ENCODE assay signal across 9 cellular contexts in genomic region chr22:40058265-40058664, GRCh38.
DNase-seq lines count a peak whose midpoint lies in the region; ATAC-seq and TF ChIP-seq lines count a peak whose summit lies in the region.
"Had no signal": no experiment of that assay in that cellular context is flagged by ENCODE, and none has a peak within 500 bp of the region (broad histone marks: within the 10 kb centered on the region; RNA-seq: fewer than 3 reads in every experiment).

No MANE protein-coding gene starts in this region.

- H3K27me3 Mint-ChIP-seq in WTC11 (ENCODE audit: low read depth), result no peaks in the 10 kb centered on the region
- H3K27me3 Mint-ChIP-seq in central memory CD8-positive, alpha-beta T cell, result no peaks in the 10 kb centered on the region
- H3K27me3 Mint-ChIP-seq: brain had no signal

- H3K4me3 Mint-ChIP-seq in WTC11, result no peak overlapping the region
- no peak overlapping the region for H3K4me3 Mint-ChIP-seq in central memory CD8-positive, alpha-beta T cell
- H3K4me3 Mint-ChIP-seq: brain had no signal

- H3K4me1 Mint-ChIP-seq in WTC11, result peaks cover 47% of the 10 kb centered on the region
- peaks cover 72% of the 10 kb centered on the region for H3K4me1 Mint-ChIP-seq in central memory CD8-positive, alpha-beta T cell

- H3K36me3 Mint-ChIP-seq in WTC11, result no peaks in the 10 kb centered on the region
- peaks cover 19% of the 10 kb centered on the region for H3K36me3 Mint-ChIP-seq in central memory CD8-positive, alpha-beta T cell (ENCODE audit: insufficient read depth)
- H3K36me3 Mint-ChIP-seq: brain had no signal

- DNase-seq in HEK293T (ENCODE audit: extremely low spot score) (peak; percentile 33), WTC11 (ENCODE audit: low spot score) (no peak), NCI-H187 (lab: John Stamatoyannopoulos, UW) (no peak)
- no peak for DNase-seq in central memory CD8-positive, alpha-beta T cell (ENCODE audit: low spot score in 2 of 2)
- peak; percentile 34 to 58 for DNase-seq in stimulated activated CD4-positive, alpha-beta T cell treated with anti-CD3 and anti-CD28 coated beads, Interleukin-2, amount 100 ng/mL, for 24 hours
- DNase-seq: activated CD4-positive, CD25-positive, alpha-beta regulatory T cell treated with anti-CD3 and anti-CD28 coated beads, Interleukin-2, amount 50 U/mL, for 72 hours had no signal

- CTCF ChIA-PET in HEK293T (lab: Yijun Ruan, JAX) (no interaction called here), WTC11 (lab: Charles Lee) (no interaction called here)

- no peak overlapping the region for H3K27ac Mint-ChIP-seq in WTC11
- H3K27ac Mint-ChIP-seq in central memory CD8-positive, alpha-beta T cell (ENCODE audit: low read depth), result peak overlapping the region; percentile 4
- H3K27ac Mint-ChIP-seq: brain had no signal

- H3K9me3 Mint-ChIP-seq in WTC11, result no peaks in the 10 kb centered on the region
- no peaks in the 10 kb centered on the region for H3K9me3 Mint-ChIP-seq in central memory CD8-positive, alpha-beta T cell
- H3K9me3 Mint-ChIP-seq: brain had no signal

- POLR2A ChIA-PET in HEK293T (lab: Yijun Ruan, JAX) (interaction anchor here (0.6 kb wide), 1 partner anchor 14 kb away, joined by 3 read pairs; no protein-coding TSS in a partner anchor), WTC11 (lab: Charles Lee) (interaction anchor here (1.4 kb wide), 1 partner anchor 14 kb away, joined by 3 read pairs; no protein-coding TSS in a partner anchor)

- ATAC-seq in WTC11 (peak; percentile 33; the same call in 1 of the 2 replicates), GM18909 (IDR thresholded peaks at IDR 0.05; ENCODE audit: poor library complexity, unreplicated experiment) (no peak), HG03354 (IDR thresholded peaks at IDR 0.05; ENCODE audit: poor library complexity, severe bottlenecking, unreplicated experiment) (no peak)
- no peak for ATAC-seq in central memory CD8-positive, alpha-beta T cell (replicated peaks; ENCODE audit: extremely low read depth, poor library complexity, severe bottlenecking)

- TF ChIP-seq CTCF in WTC11 (IDR thresholded peaks at IDR 0.05), result no peak

TF ChIP-seq in HEK293T, 16 proteins besides CTCF, POLR2A, EP300 and RAD21:
- TF ChIP-seq ZNF384 (IDR thresholded peaks at IDR 0.05) (no peak), L3MBTL2 (conservative IDR thresholded peaks at IDR 0.05) (no peak), TARDBP (IDR thresholded peaks at IDR 0.05) (no peak), ELF4 (IDR thresholded peaks at IDR 0.05) (no peak), FOXM1 (IDR thresholded peaks at IDR 0.05; ENCODE audit: borderline replicate concordance) (no peak), BHLHE40 (IDR thresholded peaks at IDR 0.05; ENCODE audit: borderline replicate concordance) (no peak), FOXK2 (IDR thresholded peaks at IDR 0.05) (no peak), SP1 (IDR thresholded peaks at IDR 0.05) (no peak), CTBP1 (IDR thresholded peaks at IDR 0.05; ENCODE audit: borderline replicate concordance) (no peak), LEF1 (IDR thresholded peaks at IDR 0.05; ENCODE audit: borderline replicate concordance) (no peak), NFRKB (IDR thresholded peaks at IDR 0.05) (no peak)

TF ChIP-seq in WTC11, 78 proteins besides CTCF, POLR2A, EP300 and RAD21:
- TF ChIP-seq SMAD3 (CRISPR knock-in tag; IDR thresholded peaks at IDR 0.05; ENCODE audit: borderline replicate concordance), result no peak
- no peak for TF ChIP-seq ZNF423 (CRISPR knock-in tag; IDR thresholded peaks at IDR 0.05)
- no peak for TF ChIP-seq CREM (CRISPR knock-in tag; IDR thresholded peaks at IDR 0.05)
- no peak for TF ChIP-seq SMAD4 (CRISPR knock-in tag; IDR thresholded peaks at IDR 0.05)
- TF ChIP-seq MXD4 (CRISPR knock-in tag; IDR thresholded peaks at IDR 0.05; ENCODE audit: borderline replicate concordance), result no peak
- TF ChIP-seq NR1H2 (CRISPR knock-in tag; IDR thresholded peaks at IDR 0.05), result no peak
- no peak for TF ChIP-seq SP1 (CRISPR knock-in tag; conservative IDR thresholded peaks at IDR 0.05)
- TF ChIP-seq, protein P1, sequence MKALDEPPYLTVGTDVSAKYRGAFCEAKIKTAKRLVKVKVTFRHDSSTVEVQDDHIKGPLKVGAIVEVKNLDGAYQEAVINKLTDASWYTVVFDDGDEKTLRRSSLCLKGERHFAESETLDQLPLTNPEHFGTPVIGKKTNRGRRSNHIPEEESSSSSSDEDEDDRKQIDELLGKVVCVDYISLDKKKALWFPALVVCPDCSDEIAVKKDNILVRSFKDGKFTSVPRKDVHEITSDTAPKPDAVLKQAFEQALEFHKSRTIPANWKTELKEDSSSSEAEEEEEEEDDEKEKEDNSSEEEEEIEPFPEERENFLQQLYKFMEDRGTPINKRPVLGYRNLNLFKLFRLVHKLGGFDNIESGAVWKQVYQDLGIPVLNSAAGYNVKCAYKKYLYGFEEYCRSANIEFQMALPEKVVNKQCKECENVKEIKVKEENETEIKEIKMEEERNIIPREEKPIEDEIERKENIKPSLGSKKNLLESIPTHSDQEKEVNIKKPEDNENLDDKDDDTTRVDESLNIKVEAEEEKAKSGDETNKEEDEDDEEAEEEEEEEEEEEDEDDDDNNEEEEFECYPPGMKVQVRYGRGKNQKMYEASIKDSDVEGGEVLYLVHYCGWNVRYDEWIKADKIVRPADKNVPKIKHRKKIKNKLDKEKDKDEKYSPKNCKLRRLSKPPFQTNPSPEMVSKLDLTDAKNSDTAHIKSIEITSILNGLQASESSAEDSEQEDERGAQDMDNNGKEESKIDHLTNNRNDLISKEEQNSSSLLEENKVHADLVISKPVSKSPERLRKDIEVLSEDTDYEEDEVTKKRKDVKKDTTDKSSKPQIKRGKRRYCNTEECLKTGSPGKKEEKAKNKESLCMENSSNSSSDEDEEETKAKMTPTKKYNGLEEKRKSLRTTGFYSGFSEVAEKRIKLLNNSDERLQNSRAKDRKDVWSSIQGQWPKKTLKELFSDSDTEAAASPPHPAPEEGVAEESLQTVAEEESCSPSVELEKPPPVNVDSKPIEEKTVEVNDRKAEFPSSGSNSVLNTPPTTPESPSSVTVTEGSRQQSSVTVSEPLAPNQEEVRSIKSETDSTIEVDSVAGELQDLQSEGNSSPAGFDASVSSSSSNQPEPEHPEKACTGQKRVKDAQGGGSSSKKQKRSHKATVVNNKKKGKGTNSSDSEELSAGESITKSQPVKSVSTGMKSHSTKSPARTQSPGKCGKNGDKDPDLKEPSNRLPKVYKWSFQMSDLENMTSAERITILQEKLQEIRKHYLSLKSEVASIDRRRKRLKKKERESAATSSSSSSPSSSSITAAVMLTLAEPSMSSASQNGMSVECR (CRISPR knock-in tag; IDR thresholded peaks at IDR 0.05; ENCODE audit: borderline replicate concordance), result no peak
- TF ChIP-seq, protein P2, sequence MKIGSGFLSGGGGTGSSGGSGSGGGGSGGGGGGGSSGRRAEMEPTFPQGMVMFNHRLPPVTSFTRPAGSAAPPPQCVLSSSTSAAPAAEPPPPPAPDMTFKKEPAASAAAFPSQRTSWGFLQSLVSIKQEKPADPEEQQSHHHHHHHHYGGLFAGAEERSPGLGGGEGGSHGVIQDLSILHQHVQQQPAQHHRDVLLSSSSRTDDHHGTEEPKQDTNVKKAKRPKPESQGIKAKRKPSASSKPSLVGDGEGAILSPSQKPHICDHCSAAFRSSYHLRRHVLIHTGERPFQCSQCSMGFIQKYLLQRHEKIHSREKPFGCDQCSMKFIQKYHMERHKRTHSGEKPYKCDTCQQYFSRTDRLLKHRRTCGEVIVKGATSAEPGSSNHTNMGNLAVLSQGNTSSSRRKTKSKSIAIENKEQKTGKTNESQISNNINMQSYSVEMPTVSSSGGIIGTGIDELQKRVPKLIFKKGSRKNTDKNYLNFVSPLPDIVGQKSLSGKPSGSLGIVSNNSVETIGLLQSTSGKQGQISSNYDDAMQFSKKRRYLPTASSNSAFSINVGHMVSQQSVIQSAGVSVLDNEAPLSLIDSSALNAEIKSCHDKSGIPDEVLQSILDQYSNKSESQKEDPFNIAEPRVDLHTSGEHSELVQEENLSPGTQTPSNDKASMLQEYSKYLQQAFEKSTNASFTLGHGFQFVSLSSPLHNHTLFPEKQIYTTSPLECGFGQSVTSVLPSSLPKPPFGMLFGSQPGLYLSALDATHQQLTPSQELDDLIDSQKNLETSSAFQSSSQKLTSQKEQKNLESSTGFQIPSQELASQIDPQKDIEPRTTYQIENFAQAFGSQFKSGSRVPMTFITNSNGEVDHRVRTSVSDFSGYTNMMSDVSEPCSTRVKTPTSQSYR (CRISPR knock-in tag; IDR thresholded peaks at IDR 0.05), result no peak

Comparison
In these comparisons a context has a peak if more than half of its experiments do, and no peak if none do; other contexts are left out.
1. DNase-seq: peak in HEK293T (single experiment) and stimulated activated CD4-positive, alpha-beta T cell treated with anti-CD3 and anti-CD28 coated beads, Interleukin-2, amount 100 ng/mL, for 24 hours (2 of 2); none in WTC11 (single experiment), central memory CD8-positive, alpha-beta T cell (0 of 2) and NCI-H187 (0 of 2).